ENCODE assay signal across 12 cellular contexts in the genomic region with DNA sequence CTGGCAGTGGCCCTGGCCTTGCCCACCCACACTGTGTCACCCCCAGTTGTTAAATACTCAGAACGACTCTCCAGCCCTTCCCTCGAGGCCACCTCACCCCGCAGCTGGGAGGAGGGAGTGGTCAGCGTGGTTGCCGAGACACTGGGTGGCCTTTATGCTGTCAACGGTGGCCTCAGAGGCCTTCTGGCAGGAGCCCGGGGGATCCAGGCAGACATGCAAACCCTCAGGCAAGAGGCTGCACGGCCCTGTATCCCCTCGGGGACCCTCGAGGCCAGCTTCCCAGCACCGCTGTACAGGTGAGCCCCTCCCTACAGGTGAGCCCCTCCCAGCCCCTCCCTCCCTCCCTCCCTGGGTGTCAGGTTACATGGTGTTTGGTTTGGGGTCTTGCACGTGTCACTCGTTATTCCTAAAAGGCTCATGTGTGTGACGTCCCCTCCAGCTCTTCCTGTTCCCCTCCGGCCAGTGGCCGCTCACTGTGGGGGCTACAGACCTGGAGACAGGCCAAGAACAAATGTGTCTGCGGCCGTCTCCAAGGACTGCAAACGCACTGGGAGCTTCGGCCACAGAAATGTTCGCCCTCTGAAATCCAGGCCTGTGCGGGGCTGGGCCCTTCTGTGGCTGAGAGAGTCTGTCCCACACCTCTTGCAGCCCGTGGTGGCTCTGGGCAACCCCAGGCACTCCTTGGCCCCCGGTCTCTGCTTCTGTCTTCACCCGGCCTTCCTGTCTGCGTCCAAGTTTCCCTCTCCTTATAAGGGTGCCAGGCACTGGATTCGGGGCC. TPM values are rescaled to one million over a fixed set of nuclear protein-coding genes. Genes with fewer than 3 reads are reported as not detected.
DNase-seq lines count a peak whose midpoint lies in the region; ATAC-seq and TF ChIP-seq lines count a peak whose summit lies in the region.
"Had no signal": no experiment of that assay in that cellular context is flagged by ENCODE, and none has a peak within 500 bp of the region (broad histone marks: within the 10 kb centered on the region; RNA-seq: fewer than 3 reads in every experiment).

TSS of gene TEKTIP1 (plus strand) at position 210 of the 778 bp plus-strand sequence. CDS start at position 214, 4 bp downstream.

- peaks cover 6% of the 10 kb centered on the region for H3F3A ChIP-seq in neural progenitor cell (ENCODE audit: low read depth)

- ATAC-seq in GM21423 (IDR thresholded peaks at IDR 0.05; ENCODE audit: unreplicated experiment) (no peak), HG03565 (IDR thresholded peaks at IDR 0.05; ENCODE audit: unreplicated experiment) (no peak)

- H3K9me3 Mint-ChIP-seq in IgD-negative memory B cell (no peaks in the 10 kb centered on the region), chondrocyte (ENCODE audit: low read depth) (no peaks in the 10 kb centered on the region), neural progenitor cell (no peaks in the 10 kb centered on the region)

- H3K4me1 ChIP-seq in neural progenitor cell, result no peaks in the 10 kb centered on the region

- TF ChIP-seq CTCF in GM06990 (IDR thresholded peaks at IDR 0.05; ENCODE audit: insufficient read depth, low read length, poor library complexity, severe bottlenecking) (no peak), chondrocyte (IDR thresholded peaks at IDR 0.05) (no peak), neural progenitor cell (IDR thresholded peaks at IDR 0.05) (no peak), coronary artery (IDR thresholded peaks at IDR 0.05) (no peak)

- no peaks in the 10 kb centered on the region for H3K9me3 ChIP-seq in neural progenitor cell (ENCODE audit: low read depth)

- no peak within 1 kb of the TSS for H3K4me2 ChIP-seq in neural progenitor cell

- H3K4me3 ChIP-seq in GM06990 (replicated peaks; ENCODE audit: low read depth, low read length) (no peak within 1 kb of the TSS), neural progenitor cell (no peak within 1 kb of the TSS), coronary artery (no peak within 1 kb of the TSS)

- peaks cover 33% of the 10 kb centered on the region for H4K20me1 ChIP-seq in neural progenitor cell (ENCODE audit: low read depth)

- no peak within 1 kb of the TSS for H3K9ac ChIP-seq in neural progenitor cell

- H3K36me3 ChIP-seq in GM06990 (ENCODE audit: control insufficient read depth, insufficient read depth, low read length) (peaks cover 17% of the 10 kb centered on the region), neural progenitor cell (no peaks in the 10 kb centered on the region)

- H3K27me3 Mint-ChIP-seq in IgD-negative memory B cell, result no peaks in the 10 kb centered on the region
- H3K27me3 Mint-ChIP-seq in chondrocyte (ENCODE audit: low read depth), result no peaks in the 10 kb centered on the region
- H3K27me3 Mint-ChIP-seq in neural progenitor cell (ENCODE audit: insufficient read depth, low read depth), result peaks cover 12% of the 10 kb centered on the region

- no peak within 1 kb of the TSS for H2AFZ ChIP-seq in neural progenitor cell (replicated peaks)

- H3K27ac Mint-ChIP-seq in IgD-negative memory B cell, result peak within 1 kb of the TSS in 2 of 3 donors; percentile 59 to 63
- peak within 1 kb of the TSS; percentile 32 for H3K27ac Mint-ChIP-seq in chondrocyte (ENCODE audit: unreplicated experiment)
- peak within 1 kb of the TSS; percentile 46 for H3K27ac Mint-ChIP-seq in neural progenitor cell

- H3K36me3 Mint-ChIP-seq in IgD-negative memory B cell (peaks cover 2% of the 10 kb centered on the region), chondrocyte (ENCODE audit: low read depth) (peaks cover 5% of the 10 kb centered on the region), neural progenitor cell (peaks cover 10% of the 10 kb centered on the region)

- no peak within 1 kb of the TSS for H3K4me3 Mint-ChIP-seq in IgD-negative memory B cell
- H3K4me3 Mint-ChIP-seq in chondrocyte (ENCODE audit: unreplicated experiment), result no peak within 1 kb of the TSS
- peak within 1 kb of the TSS; percentile 30 for H3K4me3 Mint-ChIP-seq in neural progenitor cell

- no peaks in the 10 kb centered on the region for H3K79me2 ChIP-seq in neural progenitor cell (ENCODE audit: low read depth)

- DNase-seq in GM06990 (ENCODE audit: extremely low read depth, insufficient read length), result peak; percentile 16
- DNase-seq in chondrocyte (ENCODE audit: low spot score), result no peak
- peak; percentile 41 for DNase-seq in neural progenitor cell (ENCODE audit: low spot score)
- DNase-seq in coronary artery (ENCODE audit: low spot score), result no peak
- DNase-seq: effector memory CD4-positive, alpha-beta T cell; NCI-H1092 treated with DMSO at 0.1 percent for 48 hours; stimulated activated naive CD4-positive, alpha-beta T cell had no signal

- H3K4me1 Mint-ChIP-seq in IgD-negative memory B cell (no peaks in the 10 kb centered on the region), chondrocyte (ENCODE audit: low read depth) (peaks cover 5% of the 10 kb centered on the region), neural progenitor cell (peaks cover 13% of the 10 kb centered on the region)

- no peak within 1 kb of the TSS for H3K27ac ChIP-seq in neural progenitor cell
- peak within 1 kb of the TSS in 1 of 2 donors; percentile 4 for H3K27ac ChIP-seq in coronary artery
- H3K27ac ChIP-seq: VCaP had no signal

- no peaks in the 10 kb centered on the region for H3K27me3 ChIP-seq in GM06990 (replicated peaks; ENCODE audit: control insufficient read depth, insufficient read depth, low read length)
- H3K27me3 ChIP-seq in neural progenitor cell, result no peaks in the 10 kb centered on the region

RNA-seq across cellular contexts. Expression of gene TEKTIP1, which starts in this region (rescaled TPM):
- polyA plus RNA-seq in IgD-negative memory B cell, result not detected
- 0.35 to 0.65 TPM (median 0.56 TPM) in 3 replicates for total RNA-seq in chondrocyte
- not detected in 2 replicates for total RNA-seq in neural progenitor cell (ENCODE audit: low replicate concordance)
- total RNA-seq: H4 had no signal

Comparison
In these comparisons a context has a peak if more than half of its experiments do, and no peak if none do; other contexts are left out.
1. Peak in DNase-seq in neural progenitor cell; RNA of the gene not detected or under 1 TPM.